In the genomic region with DNA sequence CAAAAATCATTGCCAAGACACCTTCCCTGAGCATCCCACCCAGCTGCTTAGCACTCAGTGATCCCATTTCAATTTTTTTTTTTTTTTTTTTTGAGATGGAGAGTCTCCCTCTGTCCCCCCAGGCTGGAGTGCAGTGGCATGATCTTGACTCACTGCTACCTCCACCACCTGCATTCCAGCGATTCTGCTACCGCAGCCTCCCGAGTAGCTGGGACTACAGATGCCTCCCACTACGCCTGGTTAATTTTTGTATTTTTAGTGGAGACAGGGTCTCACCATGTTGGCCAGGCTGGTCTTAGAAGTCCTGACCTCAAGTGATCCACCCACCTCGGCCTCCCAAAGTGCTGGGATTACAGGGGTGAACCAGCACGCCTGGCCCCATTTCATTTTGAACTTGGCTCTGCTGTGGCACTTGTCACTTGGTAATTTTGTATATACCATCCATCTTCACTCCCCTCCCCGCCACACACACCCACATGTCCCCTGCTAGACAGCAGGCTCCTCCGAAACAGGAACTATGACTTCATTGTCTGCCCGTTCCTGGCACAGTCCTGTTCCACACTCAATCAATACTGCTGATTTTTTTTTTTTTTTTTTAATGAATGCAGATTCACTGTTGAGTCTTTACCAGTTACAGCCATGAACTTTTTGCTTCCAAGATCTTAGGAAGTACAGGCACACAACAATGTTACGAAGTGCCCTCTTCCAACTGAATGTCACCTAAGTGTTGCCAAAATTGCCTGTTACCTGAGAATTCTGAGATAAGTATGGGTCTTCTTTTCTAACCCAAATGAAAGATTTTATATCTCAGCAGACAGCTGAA, we compare ENCODE assay signal across 15 cellular contexts. TPM values are rescaled to one million over a fixed set of nuclear protein-coding genes. Genes with fewer than 3 reads are reported as not detected.
DNase-seq lines count a peak whose midpoint lies in the region; ATAC-seq, FAIRE-seq and TF ChIP-seq lines count a peak whose summit lies in the region.
"Had no signal": no experiment of that assay in that cellular context is flagged by ENCODE, and none has a peak within 500 bp of the region (broad histone marks: within the 10 kb centered on the region; RNA-seq: fewer than 3 reads in every experiment).

No MANE protein-coding gene starts in this region.

- CTCF ChIA-PET in PC-3 (lab: Charles Lee) = no interaction called here
- CTCF ChIA-PET in CD8-positive, alpha-beta memory T cell (lab: Charles Lee) = interaction anchor here (0.8 to 1.1 kb wide), 3 partner anchors 9 to 46 kb away, joined by 3 read pairs; partner anchors contain the start of gene ZBTB34

- DNase-seq in PC-3 (no peak), germinal center (ENCODE audit: low spot score) (peak; percentile 57), posterior cingulate gyrus (peak in 9 of 10 donors; percentile 38 to 94 (median 65)), H54 (ENCODE audit: insufficient read length, low spot score) (no peak), COLO668 (lab: John Stamatoyannopoulos, UW; ENCODE audit: unreplicated experiment) (no peak), SJCRH30 (no peak)
- DNase-seq in CD8-positive, alpha-beta memory T cell = no peak
- DNase-seq: activated T-cell treated with anti-CD3 and anti-CD28 coated beads, Interleukin-2, amount 50 U/mL, for 24 hours; CD8-positive, alpha-beta T cell; NCI-H2081 treated with DMSO at 0.1 percent for 48 hours had no signal

- H3K27ac Mint-ChIP-seq in CD8-positive, alpha-beta memory T cell = peak overlapping the region in 1 of 8 donors; percentile 55
- H3K27ac Mint-ChIP-seq: activated T-cell treated with anti-CD3 and anti-CD28 coated beads, Interleukin-2, amount 50 U/mL, for 24 hours; CD8-positive, alpha-beta T cell; natural killer cell treated with Interleukin-12 subunit alpha and Interleukin-12 subunit beta and Interleukin-15 and Interleukin-18, amount 100 ng/mL, for 72 hours had no signal

- POLR2A ChIA-PET in PC-3 (lab: Charles Lee; ENCODE audit: unreplicated experiment) = interaction anchor here (0.6 kb wide), 1 partner anchor 13 kb away, joined by 12 read pairs; no protein-coding TSS in a partner anchor
- POLR2A ChIA-PET in CD8-positive, alpha-beta memory T cell (lab: Charles Lee) = no interaction called here

- no peaks in the 10 kb centered on the region for H3K36me3 ChIP-seq in PC-3 (ENCODE audit: low read depth, low read length)
- H3K36me3 ChIP-seq in CD8-positive, alpha-beta memory T cell (ENCODE audit: insufficient read depth, low read length) = no peaks in the 10 kb centered on the region
- no peaks in the 10 kb centered on the region; the same call in 1 of the 2 replicates for H3K36me3 ChIP-seq in SJCRH30

- H3K9me3 Mint-ChIP-seq in CD8-positive, alpha-beta memory T cell = no peaks in the 10 kb centered on the region
- H3K9me3 Mint-ChIP-seq: activated T-cell treated with anti-CD3 and anti-CD28 coated beads, Interleukin-2, amount 50 U/mL, for 24 hours; CD8-positive, alpha-beta T cell; IgD-negative memory B cell; natural killer cell treated with Interleukin-12 subunit alpha and Interleukin-12 subunit beta and Interleukin-15 and Interleukin-18, amount 100 ng/mL, for 72 hours had no signal

- H3K4me1 Mint-ChIP-seq in CD8-positive, alpha-beta memory T cell = peaks cover 5 to 15% (median 9%) of the 10 kb centered on the region in 3 donors

- no peaks in the 10 kb centered on the region for H3K9me3 ChIP-seq in PC-3 (ENCODE audit: low read length)
- no peaks in the 10 kb centered on the region for H3K9me3 ChIP-seq in CD8-positive, alpha-beta memory T cell (ENCODE audit: low read length)
- H3K9me3 ChIP-seq in SJCRH30 (replicated peaks) = no peaks in the 10 kb centered on the region

- no peaks in the 10 kb centered on the region for H3F3A ChIP-seq in PC-3 (ENCODE audit: low read length, unreplicated experiment)

- H3K4me1 ChIP-seq in PC-3 (ENCODE audit: insufficient read depth, low read length) = peaks cover 9% of the 10 kb centered on the region
- H3K4me1 ChIP-seq in CD8-positive, alpha-beta memory T cell (ENCODE audit: insufficient read depth, low read length) = no peaks in the 10 kb centered on the region
- H3K4me1 ChIP-seq in SJCRH30 = peaks cover 7% of the 10 kb centered on the region

- peaks cover 0 to 10% (median 0%) of the 10 kb centered on the region in 3 donors for H3K36me3 Mint-ChIP-seq in CD8-positive, alpha-beta memory T cell
- H3K36me3 Mint-ChIP-seq: natural killer cell treated with Interleukin-12 subunit alpha and Interleukin-12 subunit beta and Interleukin-15 and Interleukin-18, amount 100 ng/mL, for 72 hours had no signal

- H3K4me3 Mint-ChIP-seq in CD8-positive, alpha-beta memory T cell = no peak overlapping the region
- H3K4me3 Mint-ChIP-seq: activated T-cell treated with anti-CD3 and anti-CD28 coated beads, Interleukin-2, amount 50 U/mL, for 24 hours; CD8-positive, alpha-beta T cell; IgD-negative memory B cell; natural killer cell treated with Interleukin-12 subunit alpha and Interleukin-12 subunit beta and Interleukin-15 and Interleukin-18, amount 100 ng/mL, for 72 hours had no signal

- peaks cover 0 to 2% of the 10 kb centered on the region in 2 donors for H3K27me3 Mint-ChIP-seq in CD8-positive, alpha-beta memory T cell
- H3K27me3 Mint-ChIP-seq: activated T-cell treated with anti-CD3 and anti-CD28 coated beads, Interleukin-2, amount 50 U/mL, for 24 hours; IgD-negative memory B cell had no signal

- FAIRE-seq in H54 (lab: Jason Lieb, UNC) = no peak
- FAIRE-seq: H1 had no signal

- BruUV-seq in PC-3 (replicated peaks; lab: Mats Ljungman, UMichigan) = no TSS peak

- intact Hi-C loops in PC-3 (cut with micrococcal nuclease) = no loop called here
- intact Hi-C loops in posterior cingulate gyrus (cut with DNase I) = no loop called here

- no peaks in the 10 kb centered on the region for H3K79me2 ChIP-seq in PC-3 (ENCODE audit: low read length)

- peak; percentile 53 for ATAC-seq in GM18868 (IDR thresholded peaks at IDR 0.05; ENCODE audit: unreplicated experiment)
- no peak for ATAC-seq in PC-3
- ATAC-seq: CD8-positive, alpha-beta T cell had no signal

- H3K27ac ChIP-seq in PC-3 (ENCODE audit: low read length) = 0 out of 2 replicates have a peak overlapping the region, but pooled peaks have one; percentile 28
- H3K27ac ChIP-seq in CD8-positive, alpha-beta memory T cell (ENCODE audit: low read depth, low read length) = no peak overlapping the region
- H3K27ac ChIP-seq in SJCRH30 = no peak overlapping the region
- H3K27ac ChIP-seq: epithelial cell of prostate had no signal

- H3K4me3 ChIP-seq in PC-3 (ENCODE audit: low read length) = 0 out of 2 replicates have a peak overlapping the region, but pooled peaks have one; percentile 4
- H3K4me3 ChIP-seq in CD8-positive, alpha-beta memory T cell (ENCODE audit: low read length) = no peak overlapping the region
- no peak overlapping the region for H3K4me3 ChIP-seq in SJCRH30

- no peak overlapping the region for H3K9ac ChIP-seq in PC-3 (ENCODE audit: low read length)

- no peaks in the 10 kb centered on the region for H3K9me2 ChIP-seq in PC-3 (replicated peaks; ENCODE audit: low read length)

- no peak for TF ChIP-seq CTCF in PC-3 (conservative IDR thresholded peaks at IDR 0.05; ENCODE audit: low read depth, low read length)

- H3K27me3 ChIP-seq in PC-3 (ENCODE audit: low read length) = no peaks in the 10 kb centered on the region
- H3K27me3 ChIP-seq in CD8-positive, alpha-beta memory T cell (ENCODE audit: insufficient read depth, low read length, poor library complexity, severe bottlenecking) = no peaks in the 10 kb centered on the region
- H3K27me3 ChIP-seq in SJCRH30 = no peaks in the 10 kb centered on the region

- peak overlapping the region; percentile 46 for H3K4me2 ChIP-seq in PC-3 (ENCODE audit: low read length)

- H2AFZ ChIP-seq in PC-3 (ENCODE audit: low read length) = no peak overlapping the region

- no peaks in the 10 kb centered on the region for H4K20me1 ChIP-seq in PC-3 (ENCODE audit: low read length)

- TF ChIP-seq POLR2A in H54 (IDR thresholded peaks at IDR 0.05; ENCODE audit: low read depth, low read length) = no peak

RNA-seq across cellular contexts. Expression of gene ZBTB34, which starts 17.3 kb away (rescaled TPM):
- total RNA-seq in PC-3 (2014; rRNA removed) = 1.6 and 1.8 TPM in 2 replicates
- 1 to 10 TPM; 6.8 to 7.0 TPM for total RNA-seq in CD8-positive, alpha-beta memory T cell
- polyA plus RNA-seq in CD8-positive, alpha-beta memory T cell = 1.3 TPM
- total RNA-seq in SJCRH30 (2014; rRNA removed; shearing (Covaris generic)) = 21.6 and 23.5 TPM in 2 replicates

RNA-seq across cellular contexts. Expression of gene ZBTB43, which starts 38.3 kb away (rescaled TPM):
- total RNA-seq in PC-3 (2014; rRNA removed) = 5.9 and 36.1 TPM in 2 replicates
- 10 to 100 TPM; 21.8 to 22.8 TPM for total RNA-seq in CD8-positive, alpha-beta memory T cell
- polyA plus RNA-seq in CD8-positive, alpha-beta memory T cell = 14.6 TPM
- 16.2 and 18.0 TPM in 2 replicates for total RNA-seq in SJCRH30 (2014; rRNA removed; shearing (Covaris generic))

Comparison
In these comparisons a context has a peak if more than half of its experiments do, and no peak if none do; other contexts are left out.
1. DNase-seq: peak in germinal center (single experiment) and posterior cingulate gyrus (9 of 10); none in PC-3 (single experiment), H54 (single experiment), COLO668 (single experiment), CD8-positive, alpha-beta memory T cell (0 of 5) and SJCRH30 (0 of 2).